In the genomic region with DNA sequence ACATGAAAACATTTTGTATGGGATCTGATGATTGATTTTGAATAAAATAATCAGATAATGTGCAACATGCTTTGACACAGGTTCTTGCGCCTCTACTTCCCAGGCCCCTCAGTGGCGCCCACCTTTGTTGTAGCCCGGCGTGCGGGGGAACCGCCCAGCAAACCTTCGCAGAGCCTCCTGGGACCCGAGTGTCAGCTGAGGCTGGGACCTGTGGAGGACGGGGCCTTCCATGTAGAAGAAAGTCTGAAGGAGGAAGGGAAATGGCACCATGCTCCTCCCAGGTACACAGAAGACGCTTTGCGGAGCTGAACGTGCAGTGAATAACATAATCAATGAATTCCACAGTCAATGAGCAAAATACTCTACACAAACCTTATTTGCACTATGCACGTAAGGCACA, we compare ENCODE assay signal across 22 cellular contexts.
"Had no signal": no experiment of that assay in that cellular context is flagged by ENCODE, and none has a peak within 500 bp of the region (broad histone marks: within the 10 kb centered on the region; RNA-seq: fewer than 3 reads in every experiment).

No MANE protein-coding gene starts in this region.

- H3K27ac ChIP-seq: brain microvascular endothelial cell, Peyer's patch, RWPE1 had no signal

- DNase-seq: activated CD4-positive, alpha-beta T cell treated with anti-CD3 and anti-CD28 coated beads for 1 hour; activated CD4-positive, alpha-beta T cell treated with anti-CD3 and anti-CD28 coated beads, Interleukin-2, amount 10 ng/mL, durations not matched to agents 24 days and 14 days; activated CD4-positive, alpha-beta T cell treated with anti-CD3 and anti-CD28 coated beads, Interleukin-2, amount 50 U/mL, for 48 hours; activated CD8-positive, alpha-beta memory T cell treated with anti-CD3 and anti-CD28 coated beads for 24 hours; activated gamma-delta T cell treated with Interleukin-2 at 50 U/mL for 16 hours; activated naive CD8-positive, alpha-beta T cell treated with anti-CD3 and anti-CD28 coated beads for 36 hours; activated T-cell treated with anti-CD3 and anti-CD28 coated beads, Interleukin-2, amount 50 U/mL, for 4 hours; brain microvascular endothelial cell; KG1; NCI-H1048; NCI-H146; NCI-H187 treated with DMSO at 0.1 percent for 48 hours; NCI-H2081 treated with DMSO at 0.1 percent for 48 hours; NCI-H446; SIG-M5; T-helper 17 cell; T-helper 9 cell had no signal

- H3K9me3 Mint-ChIP-seq: activated CD4-positive, alpha-beta T cell treated with anti-CD3 and anti-CD28 coated beads, Interleukin-2, amount 10 ng/mL, durations not matched to agents 24 days and 14 days; activated naive CD4-positive, alpha-beta T cell treated with anti-CD3 and anti-CD28 coated beads, Interleukin-2, amount 10 ng/mL, durations not matched to agents 7 days and 5 days; activated naive CD8-positive, alpha-beta T cell treated with anti-CD3 and anti-CD28 coated beads for 36 hours; activated T-cell treated with anti-CD3 and anti-CD28 coated beads, Interleukin-2, amount 50 U/mL, for 4 hours; IgD-negative memory B cell; WTC11 had no signal

- H3K4me3 Mint-ChIP-seq: activated CD4-positive, alpha-beta T cell treated with anti-CD3 and anti-CD28 coated beads, Interleukin-2, amount 10 ng/mL, durations not matched to agents 24 days and 14 days; activated naive CD4-positive, alpha-beta T cell treated with anti-CD3 and anti-CD28 coated beads, Interleukin-2, amount 10 ng/mL, durations not matched to agents 7 days and 5 days; activated naive CD8-positive, alpha-beta T cell treated with anti-CD3 and anti-CD28 coated beads for 36 hours; activated T-cell treated with anti-CD3 and anti-CD28 coated beads, Interleukin-2, amount 50 U/mL, for 4 hours; IgD-negative memory B cell; T-helper 17 cell; WTC11 had no signal

- H3K4me1 Mint-ChIP-seq: activated CD4-positive, alpha-beta T cell treated with anti-CD3 and anti-CD28 coated beads, Interleukin-2, amount 10 ng/mL, durations not matched to agents 24 days and 14 days; activated naive CD4-positive, alpha-beta T cell treated with anti-CD3 and anti-CD28 coated beads, Interleukin-2, amount 10 ng/mL, durations not matched to agents 7 days and 5 days; activated naive CD8-positive, alpha-beta T cell treated with anti-CD3 and anti-CD28 coated beads for 36 hours; IgD-negative memory B cell; T-helper 17 cell; WTC11 had no signal

- H3K27ac Mint-ChIP-seq: activated CD4-positive, alpha-beta T cell treated with anti-CD3 and anti-CD28 coated beads, Interleukin-2, amount 10 ng/mL, durations not matched to agents 24 days and 14 days; activated naive CD4-positive, alpha-beta T cell treated with anti-CD3 and anti-CD28 coated beads, Interleukin-2, amount 10 ng/mL, durations not matched to agents 7 days and 5 days; activated naive CD8-positive, alpha-beta T cell treated with anti-CD3 and anti-CD28 coated beads for 36 hours; IgD-negative memory B cell; T-helper 17 cell; WTC11 had no signal

- H3K4me3 ChIP-seq: Peyer's patch had no signal

- H3K36me3 Mint-ChIP-seq: activated naive CD4-positive, alpha-beta T cell treated with anti-CD3 and anti-CD28 coated beads, Interleukin-2, amount 10 ng/mL, durations not matched to agents 7 days and 5 days; activated naive CD8-positive, alpha-beta T cell treated with anti-CD3 and anti-CD28 coated beads for 36 hours; IgD-negative memory B cell; WTC11 had no signal

- H3K9me3 ChIP-seq: Peyer's patch had no signal

- H3K27me3 ChIP-seq: brain microvascular endothelial cell, Peyer's patch had no signal

- H3K36me3 ChIP-seq: brain microvascular endothelial cell, Peyer's patch had no signal

- ATAC-seq: activated T-cell treated with anti-CD3 and anti-CD28 coated beads, Interleukin-2, amount 50 U/mL, for 4 hours; T-helper 17 cell; WTC11 had no signal

- H3K4me1 ChIP-seq: Peyer's patch had no signal
